9 cellular contexts compared by ENCODE assay signal in the genomic region with DNA sequence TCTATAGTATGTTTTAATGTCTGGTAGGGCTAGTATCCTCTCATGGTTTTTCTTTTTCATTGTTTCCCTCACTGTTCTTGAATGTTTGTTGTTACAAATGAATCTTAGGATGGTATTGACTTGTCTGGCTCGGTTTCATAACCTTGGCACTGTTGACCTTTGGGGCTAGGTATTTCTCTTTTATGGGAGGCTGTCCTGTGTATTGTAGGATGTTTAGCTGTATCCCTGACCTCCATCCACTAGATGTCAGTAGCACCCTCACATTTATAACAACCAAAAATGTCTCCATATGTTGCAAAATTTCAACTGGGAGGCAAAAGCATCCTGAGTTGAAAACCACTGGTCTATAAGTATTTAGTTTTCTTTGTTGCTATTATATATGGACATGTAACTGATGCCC. TPM values are rescaled to one million over a fixed set of nuclear protein-coding genes. Genes with fewer than 3 reads are reported as not detected.
DNase-seq lines count a peak whose midpoint lies in the region; ATAC-seq, FAIRE-seq and TF ChIP-seq lines count a peak whose summit lies in the region.
"Had no signal": no experiment of that assay in that cellular context is flagged by ENCODE, and none has a peak within 500 bp of the region (broad histone marks: within the 10 kb centered on the region; RNA-seq: fewer than 3 reads in every experiment).

No MANE protein-coding gene starts in this region.

- TF ChIP-seq RAD21 in K562 (CRISPR knock-in tag; conservative IDR thresholded peaks at IDR 0.05 in 1 of 2, IDR thresholded peaks at IDR 0.05 in 1 of 2) = peak; percentile 9 to 36; a peak in 2 of 4 replicates

- no peaks in the 10 kb centered on the region for H3K9me1 ChIP-seq in K562 (ENCODE audit: control insufficient read depth, insufficient read depth, low read length)

- WGBS in K562 (ENCODE audit: insufficient coverage, low coverage, missing lambda C conversion rate) = 60% methylated on average over 1 of the region's 1 CpG
- 77 to 88% methylated on average over 1 of the region's 1 CpG for WGBS in lower leg skin, 2 donors

- peaks cover 4% of the 10 kb centered on the region for H3K36me3 Mint-ChIP-seq in natural killer cell treated with Interleukin-12 subunit alpha and Interleukin-12 subunit beta and Interleukin-15 and Interleukin-18, amount 100 ng/mL, for 72 hours

- POLR2A ChIA-PET in K562 (lab: Yijun Ruan, JAX) = no interaction called here

- no peaks in the 10 kb centered on the region for H3K27me3 Mint-ChIP-seq in natural killer cell treated with Interleukin-12 subunit alpha and Interleukin-12 subunit beta and Interleukin-15 and Interleukin-18, amount 100 ng/mL, for 72 hours

- BruUV-seq in K562 (replicated peaks; lab: Mats Ljungman, UMichigan) = no TSS peak

- no peak for TF ChIP-seq POLR2A in K562 (conservative IDR thresholded peaks at IDR 0.05)
- TF ChIP-seq POLR2A in lower leg skin (IDR thresholded peaks at IDR 0.05) = no peak

- no peaks in the 10 kb centered on the region for H4K20me1 ChIP-seq in KMS-11 (ENCODE audit: insufficient read depth)
- no peaks in the 10 kb centered on the region for H4K20me1 ChIP-seq in K562 (replicated peaks; ENCODE audit: control insufficient read depth, insufficient read depth, low read length)

- peak; percentile 45 for TF ChIP-seq CTCF in KMS-11 (conservative IDR thresholded peaks at IDR 0.05; ENCODE audit: low read depth, low read length)
- peak in 2 of 3 experiments; percentile 4 to 34; a peak in 1 of 6 replicates for TF ChIP-seq CTCF in K562 (IDR thresholded peaks at IDR 0.05 in 2 of 3, conservative IDR thresholded peaks at IDR 0.05 in 1 of 3; ENCODE audit: insufficient read depth in 2 of 3, low read depth in 1 of 3, low read length in 3 of 3)
- TF ChIP-seq CTCF in lower leg skin (IDR thresholded peaks at IDR 0.05) = peak in 1 of 3 donors; percentile 61

- no peaks in the 10 kb centered on the region for H3K9me3 Mint-ChIP-seq in natural killer cell treated with Interleukin-12 subunit alpha and Interleukin-12 subunit beta and Interleukin-15 and Interleukin-18, amount 100 ng/mL, for 72 hours

- no peak overlapping the region for H3K4me2 ChIP-seq in KMS-11
- no peak overlapping the region for H3K4me2 ChIP-seq in K562 (ENCODE audit: insufficient read depth, low read length)

- no peak overlapping the region for H3K4me3 Mint-ChIP-seq in natural killer cell treated with Interleukin-12 subunit alpha and Interleukin-12 subunit beta and Interleukin-15 and Interleukin-18, amount 100 ng/mL, for 72 hours
- H3K4me3 Mint-ChIP-seq: memory B cell had no signal

- FAIRE-seq in K562 (lab: Jason Lieb, UNC) = no peak

- no peak overlapping the region for H3K4me3 ChIP-seq in KMS-11 (IDR thresholded peaks at IDR 0.05; ENCODE audit: insufficient read depth, low read depth, low read length)
- no peak overlapping the region for H3K4me3 ChIP-seq in K562
- H3K4me3 ChIP-seq in lower leg skin (ENCODE audit: low read depth, poor library complexity, severe bottlenecking) = no peak overlapping the region
- no peak overlapping the region for H3K4me3 ChIP-seq in MG63

- H3K27ac Mint-ChIP-seq in natural killer cell treated with Interleukin-12 subunit alpha and Interleukin-12 subunit beta and Interleukin-15 and Interleukin-18, amount 100 ng/mL, for 72 hours = no peak overlapping the region
- H3K27ac Mint-ChIP-seq: memory B cell had no signal

- H3K4me1 ChIP-seq in KMS-11 (ENCODE audit: low read depth, poor library complexity, severe bottlenecking) (no peaks in the 10 kb centered on the region), K562 (replicated peaks in 1 of 2; ENCODE audit: control insufficient read depth in 2 of 2, insufficient read depth in 2 of 2, low read length in 2 of 2) (no peaks in the 10 kb centered on the region)

- H3K9ac ChIP-seq in KMS-11 (no peak overlapping the region), K562 (ENCODE audit: insufficient read depth in 1 of 2, low read depth in 2 of 2, low read length in 2 of 2) (no peak overlapping the region)

- H3K27ac ChIP-seq in KMS-11 (no peak overlapping the region), K562 (ENCODE audit: extremely low read depth, low read depth, low read length) (no peak overlapping the region)

- peak; percentile 64 for DNase-seq in ELR (ENCODE audit: low read depth)
- DNase-seq in K562 (ENCODE audit: extremely low read depth in 1 of 4, low spot score in 3 of 4) = peak in 1 of 4 experiments; percentile 4
- no peak for DNase-seq in natural killer cell treated with Interleukin-12 subunit alpha and Interleukin-12 subunit beta and Interleukin-15 and Interleukin-18, amount 100 ng/mL, for 72 hours (ENCODE audit: low spot score)
- no peak for DNase-seq in lower leg skin (ENCODE audit: low spot score in 2 of 2)
- no peak for DNase-seq in NCI-H187 (lab: John Stamatoyannopoulos, UW)
- no peak for DNase-seq in activated effector memory CD4-positive, alpha-beta T cell treated with anti-CD3 and anti-CD28 coated beads, Interleukin-2, amount 50 U/mL, for 16 hours
- no peak for DNase-seq in MG63

- no peaks in the 10 kb centered on the region for H3K9me3 ChIP-seq in K562 (replicated peaks; ENCODE audit: control insufficient read depth, insufficient read depth, low read depth, low read length)
- H3K9me3 ChIP-seq in MG63 = no peaks in the 10 kb centered on the region

- in situ Hi-C loops in K562 (cut with MboI) = no loop called here

- peaks cover 3 to 9% of the 10 kb centered on the region in 2 donors for H3K4me1 Mint-ChIP-seq in natural killer cell treated with Interleukin-12 subunit alpha and Interleukin-12 subunit beta and Interleukin-15 and Interleukin-18, amount 100 ng/mL, for 72 hours (ENCODE audit: low read depth in 2 of 2)
- H3K4me1 Mint-ChIP-seq: memory B cell had no signal

- CTCF ChIA-PET in K562 (lab: Yijun Ruan, JAX; ENCODE audit: low intra/inter-chr PET ratio) = no interaction called here

- no peak for TF ChIP-seq EP300 in K562 (IDR thresholded peaks at IDR 0.05; ENCODE audit: low read length)

- H3K79me2 ChIP-seq in KMS-11 (ENCODE audit: insufficient read depth, low read depth) (no peaks in the 10 kb centered on the region), K562 (ENCODE audit: control insufficient read depth, insufficient read depth, low read length) (no peaks in the 10 kb centered on the region)

- intact Hi-C loops in K562 (cut with micrococcal nuclease) = no loop called here
- intact Hi-C loops in lower leg skin (cut with DNase I; ENCODE audit: low total_unique reads) = no loop called here

- H3K27me3 ChIP-seq in KMS-11 (ENCODE audit: insufficient read depth, low read depth) (no peaks in the 10 kb centered on the region), K562 (ENCODE audit: control insufficient read depth in 2 of 2, insufficient read depth in 2 of 2, low read length in 2 of 2) (no peaks in the 10 kb centered on the region), MG63 (no peaks in the 10 kb centered on the region)

- H3K36me3 ChIP-seq in KMS-11 (ENCODE audit: insufficient read depth) (no peaks in the 10 kb centered on the region), K562 (ENCODE audit: control insufficient read depth, insufficient read depth, low read length) (peaks cover 5% of the 10 kb centered on the region; the same call in 1 of the 3 replicates), MG63 (peaks cover 8% of the 10 kb centered on the region)

- ATAC-seq in K562 = 0 out of 3 replicates have a peak, but pooled peaks have one; percentile 49
- peak; percentile 54 to 64 for ATAC-seq in natural killer cell treated with Interleukin-12 subunit alpha and Interleukin-12 subunit beta and Interleukin-15 and Interleukin-18, amount 100 ng/mL, for 72 hours

- no peak overlapping the region for H2AFZ ChIP-seq in KMS-11 (ENCODE audit: low read depth)
- H2AFZ ChIP-seq in K562 (ENCODE audit: low read depth, low read length) = no peak overlapping the region

RNA-seq across cellular contexts. Expression of a gene that starts 7.0 kb away (rescaled TPM):
- not detected in 2 replicates for total RNA-seq in K562 (2011; cell fraction: chromatin; rRNA removed; ENCODE audit: low replicate concordance)
- total RNA-seq in K562 (2011; cell fraction: nucleolus; rRNA removed) = 0.92 TPM in 1 of 2 replicates, not detected in the other
- total RNA-seq in K562 (2011; cell fraction: nucleoplasm; rRNA removed) = not detected in 2 replicates
- 0.16 TPM in 1 of 2 replicates, not detected in the other for total RNA-seq in K562 (2014; rRNA removed)
- total RNA-seq in K562 (2014; rRNA removed; fragmentation: Illumina TruSeq; extraction: Trizol) = not detected in 2 replicates
- not detected in 2 replicates for total RNA-seq in K562 (2015; rRNA removed; fragmentation: Illumina TruSeq; extraction: Trizol)
- total RNA-seq in K562 (2021) = 0.55 and 0.69 TPM in 2 replicates
- 0.10 and 0.20 TPM in 2 replicates for polyA plus RNA-seq in K562 (2011; rRNA removed)
- polyA plus RNA-seq in K562 (2011; cell fraction: cytosol; rRNA removed) = 0.06 and 0.55 TPM in 2 replicates
- 0.23 and 0.37 TPM in 2 replicates for polyA plus RNA-seq in K562 (2011; cell fraction: nucleus; rRNA removed)
- polyA plus RNA-seq in K562 (2012) = 0.05 TPM in 1 of 2 replicates, not detected in the other
- polyA plus RNA-seq in K562 (2014; fragmentation: Illumina TruSeq; extraction: Trizol) = not detected in 2 replicates
- polyA plus RNA-seq in K562 (2014; fragmentation: Nextera tagmentation; extraction: Ambion mirVana) = under 1 TPM in 1 of 2 experiments, not detected in 1; 0.20 TPM
- polyA plus RNA-seq in K562 (2014; rRNA removed) = not detected in 2 replicates
- 0.04 and 0.63 TPM in 2 replicates for polyA minus RNA-seq in K562 (2011; rRNA and poly(A)+ RNA removed)
- 0.73 TPM in 1 of 2 replicates, not detected in the other for polyA minus RNA-seq in K562 (2011; cell fraction: cytosol; rRNA and poly(A)+ RNA removed)
- 0.11 and 0.13 TPM in 2 replicates for polyA minus RNA-seq in K562 (2011; cell fraction: nucleus; rRNA and poly(A)+ RNA removed)
- total RNA-seq in natural killer cell treated with Interleukin-12 subunit alpha and Interleukin-12 subunit beta and Interleukin-15 and Interleukin-18, amount 100 ng/mL, for 72 hours = under 1 TPM; 0.17 to 0.26 TPM
- 10 to 100 TPM; 18.3 to 67.5 (median 18.8) TPM for total RNA-seq in lower leg skin
- 19.1 and 20.6 TPM in 2 replicates for total RNA-seq in MG63 (2014; rRNA removed; shearing (Covaris generic); ENCODE audit: low replicate concordance)

RNA-seq across cellular contexts. Expression of a gene that starts 52.8 kb away (rescaled TPM):
- total RNA-seq in K562 (2011; cell fraction: chromatin; rRNA removed; ENCODE audit: low replicate concordance) = 18.0 and 69.2 TPM in 2 replicates
- 7.3 and 13.6 TPM in 2 replicates for total RNA-seq in K562 (2011; cell fraction: nucleolus; rRNA removed)
- 30.3 and 46.7 TPM in 2 replicates for total RNA-seq in K562 (2011; cell fraction: nucleoplasm; rRNA removed)
- total RNA-seq in K562 (2014; rRNA removed) (13.7 and 14.5 TPM in 2 replicates), K562 (2014; rRNA removed; fragmentation: Illumina TruSeq; extraction: Trizol) (16.6 and 20.0 TPM in 2 replicates), K562 (2015; rRNA removed; fragmentation: Illumina TruSeq; extraction: Trizol) (15.6 and 16.3 TPM in 2 replicates), K562 (2021) (17.1 and 17.3 TPM in 2 replicates), lower leg skin (1 to 10 TPM in 3 of 4 donors, under 1 TPM in 1; 0.57 to 3.5 (median 1.5) TPM)
- polyA plus RNA-seq in K562 (2011; rRNA removed) (17.6 and 24.9 TPM in 2 replicates), K562 (2014; fragmentation: Illumina TruSeq; extraction: Trizol) (20.0 and 25.9 TPM in 2 replicates), K562 (2014; fragmentation: Nextera tagmentation; extraction: Ambion mirVana) (10 to 100 TPM; 15.0 to 18.4 TPM), K562 (2014; rRNA removed) (14.6 and 16.3 TPM in 2 replicates)
- 1.2 and 3.1 TPM in 2 replicates for polyA plus RNA-seq in K562 (2011; cell fraction: cytosol; rRNA removed)
- polyA plus RNA-seq in K562 (2011; cell fraction: nucleus; rRNA removed) = 7.8 and 10.8 TPM in 2 replicates
- polyA plus RNA-seq in K562 (2012) = 12.6 and 13.1 TPM in 2 replicates
- polyA minus RNA-seq in K562 (2011; rRNA and poly(A)+ RNA removed) = 33.6 and 40.4 TPM in 2 replicates
- 7.1 and 10.0 TPM in 2 replicates for polyA minus RNA-seq in K562 (2011; cell fraction: cytosol; rRNA and poly(A)+ RNA removed)
- polyA minus RNA-seq in K562 (2011; cell fraction: nucleus; rRNA and poly(A)+ RNA removed) = 29.9 and 41.8 TPM in 2 replicates
- total RNA-seq in natural killer cell treated with Interleukin-12 subunit alpha and Interleukin-12 subunit beta and Interleukin-15 and Interleukin-18, amount 100 ng/mL, for 72 hours = 10 to 100 TPM; 18.2 to 31.0 TPM
- total RNA-seq in MG63 (2014; rRNA removed; shearing (Covaris generic); ENCODE audit: low replicate concordance) = 6.3 and 10.3 TPM in 2 replicates

Comparison
In these comparisons a context has a peak if more than half of its experiments do, and no peak if none do; other contexts are left out.
1. RNA of a gene that starts 7.0 kb away (total RNA-seq): 19.1 to 20.6 TPM in MG63 and 18.3 to 67.5 TPM in lower leg skin; 0.17 to 0.26 TPM in natural killer cell treated with Interleukin-12 subunit alpha and Interleukin-12 subunit beta and Interleukin-15 and Interleukin-18, amount 100 ng/mL, for 72 hours and 0.16 to 0.92 TPM in K562; every median in the first group is over 10 times any median in the second.